9 cellular contexts compared by ENCODE assay signal in the genomic region with DNA sequence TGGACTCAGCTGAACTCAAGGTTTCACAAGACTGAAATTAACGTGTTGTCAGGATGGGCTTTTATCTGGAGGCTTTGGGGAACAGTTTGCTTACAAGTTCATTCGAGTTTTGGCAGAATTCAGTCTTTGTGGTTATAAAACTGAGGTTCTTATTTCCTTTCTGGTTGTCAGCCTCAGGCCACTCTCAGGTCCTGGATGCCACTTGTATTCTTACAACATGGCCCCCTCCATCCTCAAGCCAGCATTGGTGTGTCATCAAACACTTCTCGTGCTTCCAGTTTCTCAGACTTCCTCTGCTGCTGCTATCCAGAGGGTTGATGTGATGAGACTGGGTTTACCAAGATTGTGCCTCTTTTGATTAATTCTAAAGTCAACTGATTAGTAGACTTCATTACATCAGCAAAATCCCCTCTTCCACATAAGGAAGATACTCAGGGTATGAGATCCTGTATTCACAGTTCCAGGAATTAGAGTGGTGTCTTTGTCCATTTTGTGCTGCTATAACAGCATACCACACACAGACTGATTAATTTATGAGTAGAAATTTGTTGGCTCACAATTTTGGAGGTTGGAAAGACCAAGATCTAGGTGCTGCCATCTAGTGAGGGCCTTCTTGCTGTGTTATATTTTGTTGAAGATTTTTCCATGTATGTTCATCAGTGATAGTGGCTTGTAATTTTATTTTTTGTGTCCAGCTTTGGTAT. TPM values are rescaled to one million over a fixed set of nuclear protein-coding genes. Genes with fewer than 3 reads are reported as not detected.
DNase-seq lines count a peak whose midpoint lies in the region; ATAC-seq and TF ChIP-seq lines count a peak whose summit lies in the region.
"Had no signal": no experiment of that assay in that cellular context is flagged by ENCODE, and none has a peak within 500 bp of the region (broad histone marks: within the 10 kb centered on the region; RNA-seq: fewer than 3 reads in every experiment).

No MANE protein-coding gene starts in this region.

- DNase-seq in AG09309 (ENCODE audit: low read depth) (no peak), GM12865 (ENCODE audit: low read depth) (peak; percentile 86), NCI-H1105 treated with DMSO at 0.1 percent for 48 hours (lab: John Stamatoyannopoulos, UW) (peak; percentile 32), astrocyte of the spinal cord (ENCODE audit: low read depth, low spot score) (no peak), omental fat pad (ENCODE audit: low spot score) (no peak), epidermal melanocyte (ENCODE audit: insufficient read length, low spot score) (no peak)

- TF ChIP-seq CTCF in AG09309 (IDR thresholded peaks at IDR 0.05; ENCODE audit: control insufficient read depth, insufficient read depth, low read depth, low read length, missing control alignments) (peak; percentile 34), GM12865 (IDR thresholded peaks at IDR 0.05; ENCODE audit: insufficient read depth, low read depth, low read length, missing control alignments) (peak; percentile 44), astrocyte of the spinal cord (IDR thresholded peaks at IDR 0.05; ENCODE audit: low read depth, low read length) (peak; percentile 46), omental fat pad (IDR thresholded peaks at IDR 0.05) (no peak)

- in situ Hi-C loops in astrocyte of the spinal cord (cut with HindIII; ENCODE audit: low sequenced_read_pairs) = no loop called here

- ATAC-seq in omental fat pad (ENCODE audit: low FRiP score) (peak; percentile 49), GM18861 (IDR thresholded peaks at IDR 0.05; ENCODE audit: unreplicated experiment) (no peak), GM21825 (IDR thresholded peaks at IDR 0.05; ENCODE audit: unreplicated experiment) (no peak)

- H3K4me3 ChIP-seq in AG09309 (ENCODE audit: control insufficient read depth, low read depth, low read length) = no peak overlapping the region
- no peak overlapping the region for H3K4me3 ChIP-seq in GM12865 (ENCODE audit: low read depth, low read length)
- no peak overlapping the region for H3K4me3 ChIP-seq in astrocyte of the spinal cord (ENCODE audit: low read depth, low read length)
- H3K4me3 ChIP-seq: lung had no signal

RNA-seq across cellular contexts. Expression of a gene that starts 10.9 kb away (rescaled TPM):
- 10 to 100 TPM; 34.8 to 70.9 (median 38.0) TPM for total RNA-seq in omental fat pad

RNA-seq across cellular contexts. Expression of a gene that starts 52.3 kb away (rescaled TPM):
- 10 to 100 TPM; 44.3 to 62.1 (median 50.8) TPM for total RNA-seq in omental fat pad

Comparison
In these comparisons a context has a peak if more than half of its experiments do, and no peak if none do; other contexts are left out.
1. DNase-seq: peak in GM12865 (single experiment) and NCI-H1105 treated with DMSO at 0.1 percent for 48 hours (single experiment); none in AG09309 (single experiment), astrocyte of the spinal cord (single experiment), omental fat pad (single experiment) and epidermal melanocyte (single experiment).
2. CTCF ChIP-seq: peak in AG09309 (single experiment), GM12865 (single experiment) and astrocyte of the spinal cord (single experiment); none in omental fat pad (0 of 3).